17 cellular contexts compared by ENCODE assay signal in the genomic region with DNA sequence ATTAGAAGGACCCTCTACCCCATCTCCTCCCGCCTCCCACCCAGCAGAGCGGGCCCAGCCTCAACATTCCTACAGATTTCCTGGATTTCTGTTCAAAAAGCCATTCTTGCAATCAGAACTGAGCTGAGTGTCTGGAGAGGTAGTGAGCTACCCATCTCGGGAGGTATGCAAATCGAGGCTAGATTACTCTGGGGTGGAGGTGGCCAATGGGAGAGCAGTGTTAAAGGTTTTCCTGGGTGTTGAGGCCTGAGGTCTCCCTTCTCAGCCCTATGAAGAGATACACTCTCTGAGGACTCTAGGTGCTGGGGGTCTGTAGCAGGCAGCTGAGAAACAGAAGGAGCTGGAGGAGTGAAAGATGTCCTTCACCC.
"Had no signal": no experiment of that assay in that cellular context is flagged by ENCODE, and none has a peak within 500 bp of the region (broad histone marks: within the 10 kb centered on the region; RNA-seq: fewer than 3 reads in every experiment).

No MANE protein-coding gene starts in this region.

- FAIRE-seq: frontal cortex, keratinocyte, small intestine had no signal

- H3K36me3 Mint-ChIP-seq: activated CD4-positive, alpha-beta memory T cell treated with anti-CD3 and anti-CD28 coated beads for 36 hours; activated CD8-positive, alpha-beta memory T cell treated with anti-CD3 and anti-CD28 coated beads, Interleukin-2, amount 10 ng/mL, durations not matched to agents 7 days and 5 days had no signal

- H3K9me3 Mint-ChIP-seq: activated CD4-positive, alpha-beta memory T cell treated with anti-CD3 and anti-CD28 coated beads for 36 hours; activated naive CD4-positive, alpha-beta T cell treated with anti-CD3 and anti-CD28 coated beads for 36 hours; activated naive CD8-positive, alpha-beta T cell treated with anti-CD3 and anti-CD28 coated beads, Interleukin-2, amount 50 U/mL, for 24 hours; activated T-helper 2 cell treated with anti-CD3 and anti-CD28 coated beads, Interferon-gamma antibody, Interleukin-2, Interleukin-4, amounts not matched to agents 10 μg/mL and 5 μg/mL and 100 μg/mL, durations not matched to agents 14 hours and 24 hours and 36 hours; dendritic cell treated with granulocyte-macrophage colony-stimulating factor and Interleukin-4, amounts not matched to agents 40 ng/mL and 50 ng/mL, for 4 days; nephron had no signal

- DNase-seq: cerebellar nuclear complex had no signal

- H3K27ac ChIP-seq: ascending aorta, breast epithelium, heart left ventricle, prostate gland, VCaP had no signal

- H3K36me3 ChIP-seq: ascending aorta, breast epithelium, heart left ventricle, prostate gland had no signal

- H3K4me1 ChIP-seq: ascending aorta, breast epithelium, prostate gland had no signal

- H3K27ac Mint-ChIP-seq: activated CD4-positive, alpha-beta memory T cell treated with anti-CD3 and anti-CD28 coated beads for 36 hours; activated CD4-positive, alpha-beta T cell treated with anti-CD3 and anti-CD28 coated beads for 36 hours; activated CD8-positive, alpha-beta memory T cell treated with anti-CD3 and anti-CD28 coated beads, Interleukin-2, amount 10 ng/mL, durations not matched to agents 7 days and 5 days; activated naive CD4-positive, alpha-beta T cell treated with anti-CD3 and anti-CD28 coated beads for 36 hours; activated naive CD8-positive, alpha-beta T cell treated with anti-CD3 and anti-CD28 coated beads, Interleukin-2, amount 50 U/mL, for 24 hours; activated T-helper 2 cell treated with anti-CD3 and anti-CD28 coated beads, Interferon-gamma antibody, Interleukin-2, Interleukin-4, amounts not matched to agents 10 μg/mL and 5 μg/mL and 100 μg/mL, durations not matched to agents 14 hours and 24 hours and 36 hours; dendritic cell treated with granulocyte-macrophage colony-stimulating factor and Interleukin-4, amounts not matched to agents 40 ng/mL and 50 ng/mL, for 4 days; nephron had no signal

- H3K4me3 ChIP-seq: prostate gland had no signal

- H3K4me3 Mint-ChIP-seq: activated CD4-positive, alpha-beta memory T cell treated with anti-CD3 and anti-CD28 coated beads for 36 hours; activated CD4-positive, alpha-beta T cell treated with anti-CD3 and anti-CD28 coated beads for 36 hours; activated CD8-positive, alpha-beta memory T cell treated with anti-CD3 and anti-CD28 coated beads, Interleukin-2, amount 10 ng/mL, durations not matched to agents 7 days and 5 days; activated naive CD4-positive, alpha-beta T cell treated with anti-CD3 and anti-CD28 coated beads for 36 hours; activated naive CD8-positive, alpha-beta T cell treated with anti-CD3 and anti-CD28 coated beads, Interleukin-2, amount 50 U/mL, for 24 hours; dendritic cell treated with granulocyte-macrophage colony-stimulating factor and Interleukin-4, amounts not matched to agents 40 ng/mL and 50 ng/mL, for 4 days had no signal

- H3K4me1 Mint-ChIP-seq: activated CD4-positive, alpha-beta T cell treated with anti-CD3 and anti-CD28 coated beads for 36 hours; activated CD8-positive, alpha-beta memory T cell treated with anti-CD3 and anti-CD28 coated beads, Interleukin-2, amount 10 ng/mL, durations not matched to agents 7 days and 5 days; activated naive CD8-positive, alpha-beta T cell treated with anti-CD3 and anti-CD28 coated beads, Interleukin-2, amount 50 U/mL, for 24 hours had no signal

- H3K9me3 ChIP-seq: ascending aorta, breast epithelium, heart left ventricle, prostate gland had no signal
